In genomic region chr6:105359419-105360366, GRCh38 we compare ENCODE assay signal across 1 cellular context.
TF ChIP-seq lines count a peak whose summit lies in the region.

No MANE protein-coding gene starts in this region.

TF ChIP-seq in GM23338, 12 proteins besides CTCF, POLR2A, EP300 and RAD21 (continued from another document):
- TF ChIP-seq ZNF331 (CRISPR knock-in tag; IDR thresholded peaks at IDR 0.05; ENCODE audit: low read depth) (no peak), ZNF462 (CRISPR knock-in tag; IDR thresholded peaks at IDR 0.05) (no peak), EZH2phosphoT487 (IDR thresholded peaks at IDR 0.05; ENCODE audit: unreplicated experiment) (no peak), ZNF114 (CRISPR knock-in tag; IDR thresholded peaks at IDR 0.05) (no peak), NANOG (IDR thresholded peaks at IDR 0.05; ENCODE audit: borderline replicate concordance) (no peak), CREB1 (CRISPR knock-in tag; IDR thresholded peaks at IDR 0.05; ENCODE audit: low read depth) (no peak), STAT1 (IDR thresholded peaks at IDR 0.05; ENCODE audit: unreplicated experiment) (no peak), EZH2 (IDR thresholded peaks at IDR 0.05; ENCODE audit: low read depth, unreplicated experiment) (no peak), POLR2AphosphoS5 (IDR thresholded peaks at IDR 0.05; ENCODE audit: low read depth) (no peak)
